Comparison of ENCODE assay signal across 20 cellular contexts in the genomic region with DNA sequence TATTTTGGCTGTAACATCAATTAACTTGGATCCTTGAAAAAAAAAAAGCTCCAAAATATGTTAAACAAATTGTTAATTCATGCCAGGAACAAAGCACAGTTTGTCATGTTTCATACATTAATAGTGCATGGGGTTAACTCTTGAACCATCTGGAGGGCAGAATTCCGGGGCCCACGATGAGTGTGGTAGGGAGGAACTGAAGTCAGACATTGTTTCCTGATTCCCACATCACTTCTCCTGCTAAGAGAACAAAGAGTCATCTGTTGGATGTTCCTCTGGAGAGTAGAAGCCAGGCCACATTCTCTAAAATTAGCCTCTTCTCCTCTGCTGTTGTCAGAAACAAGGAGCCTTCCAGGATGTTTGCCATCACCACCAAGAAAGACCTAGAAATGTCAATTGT. TPM values are rescaled to one million over a fixed set of nuclear protein-coding genes. Genes with fewer than 3 reads are reported as not detected.
"Had no signal": no experiment of that assay in that cellular context is flagged by ENCODE, and none has a peak within 500 bp of the region (broad histone marks: within the 10 kb centered on the region; RNA-seq: fewer than 3 reads in every experiment).

No MANE protein-coding gene starts in this region.

- H3K4me3 Mint-ChIP-seq: activated CD4-positive, alpha-beta memory T cell treated with anti-CD3 and anti-CD28 coated beads, Interleukin-2, amount 10 ng/mL, durations not matched to agents 7 days and 5 days; activated CD4-positive, alpha-beta T cell treated with anti-CD3 and anti-CD28 coated beads, Interleukin-2, amount 10 ng/mL, durations not matched to agents 24 days and 14 days; activated naive CD4-positive, alpha-beta T cell treated with anti-CD3 and anti-CD28 coated beads for 36 hours; activated naive CD8-positive, alpha-beta T cell treated with anti-CD3 and anti-CD28 coated beads, Interleukin-2, amount 50 U/mL, for 24 hours; activated T-cell treated with anti-CD3 and anti-CD28 coated beads, Interleukin-2, amount 50 U/mL, for 72 hours; naive thymus-derived CD8-positive, alpha-beta T cell; stimulated activated naive CD8-positive, alpha-beta T cell treated with anti-CD3 and anti-CD28 coated beads, Interleukin-15, Interleukin-2, amounts not matched to agents 100 ng/mL and 50 ng/mL, for 24 hours; T-cell; T-helper 2 cell treated with Interferon-gamma antibody and Interleukin-4, amounts not matched to agents 5 μg/mL and 100 μg/mL, for 36 hours had no signal

- H3K27ac ChIP-seq: coronary artery, epithelial cell of prostate, left lung, right atrium auricular region, tibial artery, VCaP had no signal

- H3K36me3 Mint-ChIP-seq: T-cell had no signal

- H3K4me1 Mint-ChIP-seq: activated CD4-positive, alpha-beta memory T cell treated with anti-CD3 and anti-CD28 coated beads, Interleukin-2, amount 10 ng/mL, durations not matched to agents 7 days and 5 days; activated CD4-positive, alpha-beta T cell treated with anti-CD3 and anti-CD28 coated beads, Interleukin-2, amount 10 ng/mL, durations not matched to agents 24 days and 14 days; activated naive CD8-positive, alpha-beta T cell treated with anti-CD3 and anti-CD28 coated beads, Interleukin-2, amount 50 U/mL, for 24 hours; naive thymus-derived CD8-positive, alpha-beta T cell; T-cell had no signal

- H3K36me3 ChIP-seq: left lung, right atrium auricular region, tibial artery had no signal

- H3K27ac Mint-ChIP-seq: activated CD4-positive, alpha-beta memory T cell treated with anti-CD3 and anti-CD28 coated beads, Interleukin-2, amount 10 ng/mL, durations not matched to agents 7 days and 5 days; activated CD4-positive, alpha-beta T cell treated with anti-CD3 and anti-CD28 coated beads, Interleukin-2, amount 10 ng/mL, durations not matched to agents 24 days and 14 days; activated naive CD4-positive, alpha-beta T cell treated with anti-CD3 and anti-CD28 coated beads for 36 hours; activated naive CD8-positive, alpha-beta T cell treated with anti-CD3 and anti-CD28 coated beads, Interleukin-2, amount 50 U/mL, for 24 hours; activated T-cell treated with anti-CD3 and anti-CD28 coated beads, Interleukin-2, amount 50 U/mL, for 72 hours; naive thymus-derived CD8-positive, alpha-beta T cell; progenitor cell of endocrine pancreas; stimulated activated naive CD8-positive, alpha-beta T cell treated with anti-CD3 and anti-CD28 coated beads, Interleukin-15, Interleukin-2, amounts not matched to agents 100 ng/mL and 50 ng/mL, for 24 hours; T-cell; T-helper 2 cell treated with Interferon-gamma antibody and Interleukin-4, amounts not matched to agents 5 μg/mL and 100 μg/mL, for 36 hours had no signal

- DNase-seq: activated CD4-positive, alpha-beta memory T cell treated with anti-CD3 and anti-CD28 coated beads, Interleukin-2, amount 10 ng/mL, durations not matched to agents 7 days and 5 days; activated CD4-positive, alpha-beta T cell treated with anti-CD3 and anti-CD28 coated beads, Interleukin-2, amount 10 ng/mL, durations not matched to agents 24 days and 14 days; activated effector memory CD4-positive, alpha-beta T cell treated with Interleukin-2 at 50 U/mL for 16 hours; activated naive CD4-positive, alpha-beta T cell treated with anti-CD3 and anti-CD28 coated beads for 36 hours; activated naive CD8-positive, alpha-beta T cell treated with anti-CD3 and anti-CD28 coated beads, Interleukin-2, amount 50 U/mL, for 24 hours; activated T-cell treated with anti-CD3 and anti-CD28 coated beads, Interleukin-2, amount 50 U/mL, for 72 hours; cerebellar nuclear complex; left lung; mucosa of descending colon; naive thymus-derived CD8-positive, alpha-beta T cell; stimulated activated CD4-positive, alpha-beta T cell treated with anti-CD3 and anti-CD28 coated beads, Interleukin-1b, Interleukin-23, amount 100 ng/mL, for 48 hours; T-cell; tibial artery had no signal

- H3K9me3 Mint-ChIP-seq: activated CD4-positive, alpha-beta memory T cell treated with anti-CD3 and anti-CD28 coated beads, Interleukin-2, amount 10 ng/mL, durations not matched to agents 7 days and 5 days; stimulated activated naive CD8-positive, alpha-beta T cell treated with anti-CD3 and anti-CD28 coated beads, Interleukin-15, Interleukin-2, amounts not matched to agents 100 ng/mL and 50 ng/mL, for 24 hours; T-helper 2 cell treated with Interferon-gamma antibody and Interleukin-4, amounts not matched to agents 5 μg/mL and 100 μg/mL, for 36 hours had no signal

- H3K4me3 ChIP-seq: coronary artery, left lung, mucosa of descending colon, right atrium auricular region, tibial artery had no signal

- H3K4me1 ChIP-seq: left lung, right atrium auricular region, tibial artery had no signal

- H3K27me3 ChIP-seq: left lung, right atrium auricular region, tibial artery had no signal

- H3K9me3 ChIP-seq: mucosa of descending colon had no signal

RNA-seq across cellular contexts. Expression of a gene that starts 54.6 kb away (rescaled TPM):
- total RNA-seq: naive thymus-derived CD8-positive, alpha-beta T cell had no signal
